ENCODE assay signal across 1 cellular context in the genomic region with DNA sequence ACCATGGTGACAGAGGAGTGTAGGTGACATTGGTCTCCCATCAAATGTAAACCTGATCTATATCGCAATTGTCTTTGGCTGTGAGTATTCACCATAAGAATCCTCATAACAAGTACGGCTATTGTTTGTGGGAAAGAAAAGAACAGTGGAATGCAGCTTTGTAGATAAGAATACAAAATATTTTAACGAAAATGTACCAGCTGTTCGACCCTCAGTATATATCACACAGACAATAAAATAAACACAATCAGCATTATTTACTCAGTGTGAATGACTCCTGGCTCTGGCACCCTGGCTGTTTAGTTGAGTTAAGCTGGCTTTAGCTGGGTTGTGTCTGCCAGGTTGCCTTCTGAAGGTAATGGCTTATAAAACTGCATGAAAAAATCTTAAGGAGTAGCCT.
TF ChIP-seq lines count a peak whose summit lies in the region.

No MANE protein-coding gene starts in this region.

TF ChIP-seq in A549, 52 proteins besides CTCF, POLR2A, EP300 and RAD21 (continued from another document):
- TF ChIP-seq BCL3 (IDR thresholded peaks at IDR 0.05): no peak
